8 cellular contexts compared by ENCODE assay signal in genomic region chr9:114588150-114588663, GRCh38. TPM values are rescaled to one million over a fixed set of nuclear protein-coding genes. Genes with fewer than 3 reads are reported as not detected.
DNase-seq lines count a peak whose midpoint lies in the region; ATAC-seq, FAIRE-seq and TF ChIP-seq lines count a peak whose summit lies in the region.

No MANE protein-coding gene starts in this region.

- H3K4me3 ChIP-seq in Caco-2 (ENCODE audit: low read depth, low read length) (peak overlapping the region; percentile 96), HepG2 (replicated peaks in 1 of 3; ENCODE audit: insufficient read depth in 1 of 3, low read depth in 2 of 3, low read length in 3 of 3) (peak overlapping the region; percentile 84 to 96 (median 92)), thymus (ENCODE audit: low read length) (peak overlapping the region; percentile 84)

- H3K9me3 ChIP-seq in Caco-2 (no peaks in the 10 kb centered on the region), HepG2 (ENCODE audit: low read length) (no peaks in the 10 kb centered on the region), thymus (ENCODE audit: control insufficient read depth) (no peaks in the 10 kb centered on the region)

- H3K4me1 Mint-ChIP-seq in Caco-2 (ENCODE audit: low read depth, unreplicated experiment) (peaks cover 33% of the 10 kb centered on the region), MCF 10A (ENCODE audit: insufficient read depth, unreplicated experiment) (peaks cover 37% of the 10 kb centered on the region)

- H3K4me3 Mint-ChIP-seq in Caco-2 (ENCODE audit: unreplicated experiment): peak overlapping the region; percentile 93
- H3K4me3 Mint-ChIP-seq in MCF 10A (ENCODE audit: unreplicated experiment): peak overlapping the region; percentile 100

- no peak for DNase-seq in Caco-2
- DNase-seq in LHCN-M2 (ENCODE audit: low read depth): peak; percentile 56
- DNase-seq in MCF 10A (ENCODE audit: unreplicated experiment): peak; percentile 18
- DNase-seq in HepG2 (ENCODE audit: low spot score): no peak
- DNase-seq in T1000 (lab: John Stamatoyannopoulos, UW): no peak
- DNase-seq in NCI-H526 treated with DMSO at 0.1 percent for 48 hours (lab: John Stamatoyannopoulos, UW): no peak

- H3K27ac Mint-ChIP-seq in Caco-2 (ENCODE audit: unreplicated experiment): peak overlapping the region; percentile 97
- peak overlapping the region; percentile 100 for H3K27ac Mint-ChIP-seq in MCF 10A (ENCODE audit: low read depth, unreplicated experiment)

- peak overlapping the region; percentile 95 for H3K27ac ChIP-seq in HepG2 (ENCODE audit: extremely low read length, insufficient read depth, low read length)
- peak overlapping the region; percentile 91 for H3K27ac ChIP-seq in thymus (ENCODE audit: low read depth)

- H4K20me1 ChIP-seq in HepG2 (ENCODE audit: insufficient read depth, low read length): peaks cover 41% of the 10 kb centered on the region

- ATAC-seq in HepG2: no peak
- no peak for ATAC-seq in HG03469 (IDR thresholded peaks at IDR 0.05; ENCODE audit: unreplicated experiment)

- peaks cover 31% of the 10 kb centered on the region for H3K36me3 Mint-ChIP-seq in Caco-2 (ENCODE audit: insufficient read depth, unreplicated experiment)
- peaks cover 40% of the 10 kb centered on the region for H3K36me3 Mint-ChIP-seq in MCF 10A (ENCODE audit: insufficient read depth, unreplicated experiment)

- TF ChIP-seq CTCF in Caco-2 (IDR thresholded peaks at IDR 0.05; ENCODE audit: insufficient read depth in 1 of 2, low read depth in 1 of 2, low read length in 1 of 2, severe bottlenecking in 1 of 2, unreplicated experiment in 1 of 2) (no peak), MCF 10A (IDR thresholded peaks at IDR 0.05; ENCODE audit: unreplicated experiment) (no peak), HepG2 (CRISPR knock-in tag; IDR thresholded peaks at IDR 0.05) (no peak)

- no peak for FAIRE-seq in HepG2 (lab: Jason Lieb, UNC)

- intact Hi-C loops in Caco-2 (cut with micrococcal nuclease; ENCODE audit: unreplicated experiment) (loop anchor here (5.0 kb wide), 1 partner anchor 191 kb away; no protein-coding TSS in a partner anchor), MCF 10A (cut with micrococcal nuclease) (loop anchor here (5.0 kb wide), 2 partner anchors 81 to 156 kb away; partner anchors contain the start of gene WHRN), HepG2 (cut with micrococcal nuclease; ENCODE audit: unreplicated experiment) (loop anchor here (5.0 kb wide), 2 partner anchors 51 to 101 kb away; no protein-coding TSS in a partner anchor)

- H3K27me3 Mint-ChIP-seq in Caco-2 (ENCODE audit: insufficient read depth, unreplicated experiment) (no peaks in the 10 kb centered on the region), MCF 10A (ENCODE audit: insufficient read depth, unreplicated experiment) (no peaks in the 10 kb centered on the region)

- TF ChIP-seq EP300 in HepG2 (IDR thresholded peaks at IDR 0.05; ENCODE audit: low read depth in 2 of 2, low read length in 2 of 2) (no peak), HepG2 (CRISPR knock-in tag; IDR thresholded peaks at IDR 0.05; ENCODE audit: borderline replicate concordance) (no peak)

- POLR2A ChIA-PET in Caco-2 (lab: Charles Lee) (interaction anchor here (0.6 to 1.9 kb wide), 6 partner anchors 23 to 182 kb away, joined by 4 to 25 read pairs (median 6); partner anchors contain the start of gene TMEM268), MCF 10A (lab: Yijun Ruan, JAX) (interaction anchor here (0.6 to 4.3 kb wide), 24 partner anchors 11 to 530 kb away, joined by 3 to 110 read pairs (median 6); partner anchors contain the start of genes TMEM268, TNC and WHRN), HepG2 (lab: Yijun Ruan, JAX) (interaction anchor here (0.8 to 2.9 kb wide), 13 partner anchors 8 to 190 kb away, joined by 4 to 47 read pairs (median 6); partner anchors contain the start of genes TMEM268 and WHRN)

- no peak for TF ChIP-seq RAD21 in HepG2 (CRISPR knock-in tag; IDR thresholded peaks at IDR 0.05)

- no peaks in the 10 kb centered on the region for H3K9me3 Mint-ChIP-seq in Caco-2 (ENCODE audit: unreplicated experiment)
- H3K9me3 Mint-ChIP-seq in MCF 10A (ENCODE audit: unreplicated experiment): no peaks in the 10 kb centered on the region

- H3K79me2 ChIP-seq in HepG2 (ENCODE audit: insufficient read depth, low read length): peaks cover 57% of the 10 kb centered on the region

- in situ Hi-C loops in HepG2 (cut with HindIII; ENCODE audit: extremely low pct_ligation_motif_present, low pct_unique_long_range_greater_than_20kb): no loop called here

- TF ChIP-seq POLR2A in HepG2 (IDR thresholded peaks at IDR 0.05; ENCODE audit: insufficient read depth in 1 of 2, low read depth in 2 of 2, low read length in 2 of 2): no peak

- H3K36me3 ChIP-seq in Caco-2 (ENCODE audit: control insufficient read depth, insufficient read depth, low read length) (0 out of 2 replicates have a peak, but pooled peaks cover 1% of the 10 kb centered on the region), HepG2 (replicated peaks in 1 of 2; ENCODE audit: control insufficient read depth in 1 of 2, insufficient read depth in 2 of 2, low read length in 2 of 2) (peaks cover 7 to 15% of the 10 kb centered on the region in 2 experiments), thymus (ENCODE audit: control insufficient read depth, insufficient read depth) (peaks cover 7% of the 10 kb centered on the region)

- H3K27me3 ChIP-seq in Caco-2 (replicated peaks; ENCODE audit: control insufficient read depth, insufficient read depth, low read length) (no peaks in the 10 kb centered on the region), HepG2 (ENCODE audit: control insufficient read depth in 1 of 2, insufficient read depth in 2 of 2, low read length in 2 of 2) (peaks cover 0 to 4% of the 10 kb centered on the region in 2 experiments; a peak in 2 of 5 replicates), thymus (ENCODE audit: control insufficient read depth, insufficient read depth) (no peaks in the 10 kb centered on the region)

- CTCF ChIA-PET in Caco-2 (lab: Charles Lee) (interaction anchor here (0.6 to 2.1 kb wide), 5 partner anchors 11 to 1201 kb away, joined by 3 to 13 read pairs (median 4); partner anchors contain the start of gene TEX48), MCF 10A (lab: Yijun Ruan, JAX) (interaction anchor here (0.5 to 1.6 kb wide), 9 partner anchors 15 to 183 kb away, joined by 3 to 8 read pairs (median 4); no protein-coding TSS in a partner anchor), HepG2 (lab: Yijun Ruan, JAX; ENCODE audit: low intra/inter-chr PET ratio, low total read pairs) (no interaction called here)

- H2AFZ ChIP-seq in HepG2 (ENCODE audit: low read length): no peak overlapping the region

- H3K4me2 ChIP-seq in HepG2 (ENCODE audit: low read depth, low read length): peak overlapping the region; percentile 99

- WGBS in HepG2 (ENCODE audit: low lambda C conversion rate): 4% methylated on average over 15 of the region's 15 CpGs
- 2% methylated on average over 15 of the region's 15 CpGs for WGBS in thymus

- BruUV-seq in Caco-2 (replicated peaks; lab: Mats Ljungman, UMichigan) (no TSS peak), MCF 10A (replicated peaks; lab: Mats Ljungman, UMichigan) (TSS peak; percentile 51), HepG2 (replicated peaks; lab: Mats Ljungman, UMichigan) (TSS peak; percentile 67)

- H3K4me1 ChIP-seq in Caco-2 (peaks cover 17% of the 10 kb centered on the region), HepG2 (ENCODE audit: insufficient read depth, low read length) (peaks cover 52% of the 10 kb centered on the region), thymus (ENCODE audit: control insufficient read depth, insufficient read depth, low read length) (peaks cover 34% of the 10 kb centered on the region)

- peak overlapping the region; percentile 99 for H3K9ac ChIP-seq in HepG2 (ENCODE audit: insufficient read depth, low read depth, low read length)

RNA-seq across cellular contexts. Expression of gene ATP6V1G1, which starts 0.6 kb away (rescaled TPM):
- 143 and 147 TPM in 2 replicates for total RNA-seq in Caco-2 (2022)
- total RNA-seq in LHCN-M2 (2014; rRNA removed): 117 and 126 TPM in 2 replicates
- polyA plus RNA-seq in LHCN-M2 (2012): 104 TPM
- 87.1 and 118 TPM in 2 replicates for total RNA-seq in MCF 10A (2022)
- 158 and 215 TPM in 2 replicates for total RNA-seq in HepG2 (2016; rRNA removed; fragmentation: Illumina TruSeq; extraction: Trizol)
- total RNA-seq in HepG2 (2016; cell fraction: cytosol; rRNA removed; fragmentation: Illumina TruSeq; extraction: Trizol; ENCODE audit: low read depth): 46.6 and 55.3 TPM in 2 replicates
- total RNA-seq in HepG2 (2016; cell fraction: insoluble cytoplasmic fraction; rRNA removed; fragmentation: Illumina TruSeq; extraction: Trizol): 159 and 225 TPM in 2 replicates
- total RNA-seq in HepG2 (2016; cell fraction: membrane; rRNA removed; fragmentation: Illumina TruSeq; extraction: Trizol): 93.6 and 101 TPM in 2 replicates
- total RNA-seq in HepG2 (2016; cell fraction: nucleus; rRNA removed; fragmentation: Illumina TruSeq; extraction: Trizol): 67.3 and 67.5 TPM in 2 replicates
- 85.3 and 108 TPM in 2 replicates for polyA plus RNA-seq in HepG2 (2011; rRNA removed)
- 86.2 and 105 TPM in 2 replicates for polyA plus RNA-seq in HepG2 (2011; cell fraction: cytosol; rRNA removed)
- 27.9 and 32.8 TPM in 2 replicates for polyA plus RNA-seq in HepG2 (2011; cell fraction: nucleus; rRNA removed)
- polyA plus RNA-seq in HepG2 (2012): 76.7 and 118 TPM in 2 replicates
- 39.8 and 53.2 TPM in 2 replicates for polyA plus RNA-seq in HepG2 (2016; cell fraction: cytosol; fragmentation: Illumina TruSeq; extraction: Trizol; ENCODE audit: low read depth)
- 253 and 272 TPM in 2 replicates for polyA plus RNA-seq in HepG2 (2016; cell fraction: insoluble cytoplasmic fraction; fragmentation: Illumina TruSeq; extraction: Trizol; ENCODE audit: low read depth)
- 85.8 and 96.0 TPM in 2 replicates for polyA plus RNA-seq in HepG2 (2016; cell fraction: membrane; fragmentation: Illumina TruSeq; extraction: Trizol; ENCODE audit: low read depth)
- polyA plus RNA-seq in HepG2 (2016; cell fraction: nucleus; fragmentation: Illumina TruSeq; extraction: Trizol; ENCODE audit: insufficient read depth, low read depth): 105 and 112 TPM in 2 replicates
- polyA minus RNA-seq in HepG2 (2011; rRNA and poly(A)+ RNA removed; ENCODE audit: low replicate concordance): 15.1 and 22.4 TPM in 2 replicates
- 30.9 and 42.0 TPM in 2 replicates for polyA minus RNA-seq in HepG2 (2011; cell fraction: cytosol; rRNA and poly(A)+ RNA removed)
- polyA minus RNA-seq in HepG2 (2011; cell fraction: nucleus; rRNA and poly(A)+ RNA removed): 35.5 and 40.2 TPM in 2 replicates
- polyA plus RNA-seq in thymus: 222 TPM

RNA-seq across cellular contexts. Expression of gene TMEM268, which starts 22.9 kb away (rescaled TPM):
- total RNA-seq in Caco-2 (2022) (15.1 and 21.2 TPM in 2 replicates), LHCN-M2 (2014; rRNA removed) (2.1 and 3.4 TPM in 2 replicates), MCF 10A (2022) (19.9 and 20.7 TPM in 2 replicates), HepG2 (2016; rRNA removed; fragmentation: Illumina TruSeq; extraction: Trizol) (2.9 and 3.7 TPM in 2 replicates)
- 3.3 TPM for polyA plus RNA-seq in LHCN-M2 (2012)
- total RNA-seq in HepG2 (2016; cell fraction: cytosol; rRNA removed; fragmentation: Illumina TruSeq; extraction: Trizol; ENCODE audit: low read depth): 0.71 and 1.0 TPM in 2 replicates
- 2.6 and 3.8 TPM in 2 replicates for total RNA-seq in HepG2 (2016; cell fraction: insoluble cytoplasmic fraction; rRNA removed; fragmentation: Illumina TruSeq; extraction: Trizol)
- 3.2 and 3.4 TPM in 2 replicates for total RNA-seq in HepG2 (2016; cell fraction: membrane; rRNA removed; fragmentation: Illumina TruSeq; extraction: Trizol)
- 3.6 and 4.0 TPM in 2 replicates for total RNA-seq in HepG2 (2016; cell fraction: nucleus; rRNA removed; fragmentation: Illumina TruSeq; extraction: Trizol)
- polyA plus RNA-seq in HepG2 (2011; rRNA removed) (7.8 and 9.0 TPM in 2 replicates), thymus (7.5 TPM)
- polyA plus RNA-seq in HepG2 (2011; cell fraction: cytosol; rRNA removed): 4.0 and 6.0 TPM in 2 replicates
- polyA plus RNA-seq in HepG2 (2011; cell fraction: nucleus; rRNA removed): 4.3 and 5.1 TPM in 2 replicates
- polyA plus RNA-seq in HepG2 (2012): 2.8 and 3.7 TPM in 2 replicates
- polyA plus RNA-seq in HepG2 (2016; cell fraction: cytosol; fragmentation: Illumina TruSeq; extraction: Trizol; ENCODE audit: low read depth): 0.76 and 0.84 TPM in 2 replicates
- polyA plus RNA-seq in HepG2 (2016; cell fraction: insoluble cytoplasmic fraction; fragmentation: Illumina TruSeq; extraction: Trizol; ENCODE audit: low read depth): 3.6 and 4.6 TPM in 2 replicates
- polyA plus RNA-seq in HepG2 (2016; cell fraction: membrane; fragmentation: Illumina TruSeq; extraction: Trizol; ENCODE audit: low read depth): 3.8 and 4.7 TPM in 2 replicates
- 6.2 and 8.2 TPM in 2 replicates for polyA plus RNA-seq in HepG2 (2016; cell fraction: nucleus; fragmentation: Illumina TruSeq; extraction: Trizol; ENCODE audit: insufficient read depth, low read depth)
- 17.9 and 29.5 TPM in 2 replicates for polyA minus RNA-seq in HepG2 (2011; rRNA and poly(A)+ RNA removed; ENCODE audit: low replicate concordance)
- 4.1 and 4.8 TPM in 2 replicates for polyA minus RNA-seq in HepG2 (2011; cell fraction: cytosol; rRNA and poly(A)+ RNA removed)
- polyA minus RNA-seq in HepG2 (2011; cell fraction: nucleus; rRNA and poly(A)+ RNA removed): 4.6 and 8.5 TPM in 2 replicates

Comparison
In these comparisons a context has a peak if more than half of its experiments do, and no peak if none do; other contexts are left out.
1. DNase-seq: peak in LHCN-M2 (single experiment) and MCF 10A (single experiment); none in Caco-2 (0 of 2), HepG2 (single experiment), T1000 (single experiment) and NCI-H526 treated with DMSO at 0.1 percent for 48 hours (single experiment).
2. Peak in every context shown above with its lines, with median percentiles within 50 percentile points of each other: H3K4me3 ChIP-seq.